ENCODE assay signal across 15 cellular contexts in genomic region chr9:76603448-76603895, GRCh38.
DNase-seq lines count a peak whose midpoint lies in the region; ATAC-seq, FAIRE-seq and TF ChIP-seq lines count a peak whose summit lies in the region.
"Had no signal": no experiment of that assay in that cellular context is flagged by ENCODE, and none has a peak within 500 bp of the region (broad histone marks: within the 10 kb centered on the region; RNA-seq: fewer than 3 reads in every experiment).

No MANE protein-coding gene starts in this region.

- H3K36me3 Mint-ChIP-seq in osteocyte (ENCODE audit: unreplicated experiment) = no peaks in the 10 kb centered on the region
- H3K36me3 Mint-ChIP-seq in effector memory CD8-positive, alpha-beta T cell (ENCODE audit: insufficient read depth) = peaks cover 9% of the 10 kb centered on the region
- H3K36me3 Mint-ChIP-seq in T-helper 2 cell treated with Interferon-gamma antibody and Interleukin-4, amounts not matched to agents 5 μg/mL and 100 μg/mL, for 36 hours (ENCODE audit: low read depth) = no peaks in the 10 kb centered on the region
- H3K36me3 Mint-ChIP-seq: WTC11 had no signal

- TF ChIP-seq CTCF in osteocyte (IDR thresholded peaks at IDR 0.05) = no peak

- H3K4me1 Mint-ChIP-seq in osteocyte (ENCODE audit: unreplicated experiment) = no peaks in the 10 kb centered on the region
- no peaks in the 10 kb centered on the region for H3K4me1 Mint-ChIP-seq in effector memory CD8-positive, alpha-beta T cell (ENCODE audit: low read depth in 2 of 2)
- H3K4me1 Mint-ChIP-seq in T-helper 2 cell treated with Interferon-gamma antibody and Interleukin-4, amounts not matched to agents 5 μg/mL and 100 μg/mL, for 36 hours (ENCODE audit: low read depth) = peaks cover 4% of the 10 kb centered on the region

- H3K27ac Mint-ChIP-seq in osteocyte (ENCODE audit: unreplicated experiment) = no peak overlapping the region
- no peak overlapping the region for H3K27ac Mint-ChIP-seq in effector memory CD8-positive, alpha-beta T cell
- no peak overlapping the region for H3K27ac Mint-ChIP-seq in T-helper 2 cell treated with Interferon-gamma antibody and Interleukin-4, amounts not matched to agents 5 μg/mL and 100 μg/mL, for 36 hours
- H3K27ac Mint-ChIP-seq: HFFc6, WTC11 had no signal

- no peaks in the 10 kb centered on the region for H3K27me3 Mint-ChIP-seq in osteocyte (ENCODE audit: unreplicated experiment)
- peaks cover 0 to 8% of the 10 kb centered on the region in 2 donors for H3K27me3 Mint-ChIP-seq in effector memory CD8-positive, alpha-beta T cell
- peaks cover 12% of the 10 kb centered on the region for H3K27me3 Mint-ChIP-seq in T-helper 2 cell treated with Interferon-gamma antibody and Interleukin-4, amounts not matched to agents 5 μg/mL and 100 μg/mL, for 36 hours (ENCODE audit: low read depth)

- H3K9me3 Mint-ChIP-seq in osteocyte (ENCODE audit: unreplicated experiment) = no peaks in the 10 kb centered on the region
- no peaks in the 10 kb centered on the region for H3K9me3 Mint-ChIP-seq in effector memory CD8-positive, alpha-beta T cell
- H3K9me3 Mint-ChIP-seq in T-helper 2 cell treated with Interferon-gamma antibody and Interleukin-4, amounts not matched to agents 5 μg/mL and 100 μg/mL, for 36 hours = no peaks in the 10 kb centered on the region
- H3K9me3 Mint-ChIP-seq: HFFc6, WTC11 had no signal

- DNase-seq in MV-4-11 (lab: John Stamatoyannopoulos, UW) = peak; percentile 88
- peak; percentile 61 for DNase-seq in cerebellum (ENCODE audit: low spot score)
- peak; percentile 15 for DNase-seq in osteocyte (ENCODE audit: extremely low spot score, unreplicated experiment)
- no peak for DNase-seq in effector memory CD8-positive, alpha-beta T cell
- DNase-seq in H54 (ENCODE audit: insufficient read length, low spot score) = no peak
- DNase-seq in T-helper 2 cell treated with Interferon-gamma antibody and Interleukin-4, amounts not matched to agents 5 μg/mL and 100 μg/mL, for 36 hours (ENCODE audit: low spot score) = no peak
- DNase-seq: activated effector memory CD4-positive, alpha-beta T cell treated with Interleukin-2 at 50 U/mL for 16 hours; cortex of kidney; glutamatergic neuron; HFFc6; NCI-H510A treated with DMSO at 0.1 percent for 48 hours; SHP77; stimulated activated CD4-positive, alpha-beta T cell treated with anti-CD3 and anti-CD28 coated beads, Interleukin-4, amount 100 ng/mL, for 24 hours had no signal

- no peak overlapping the region for H3K4me3 Mint-ChIP-seq in osteocyte (ENCODE audit: unreplicated experiment)
- no peak overlapping the region for H3K4me3 Mint-ChIP-seq in effector memory CD8-positive, alpha-beta T cell
- no peak overlapping the region for H3K4me3 Mint-ChIP-seq in T-helper 2 cell treated with Interferon-gamma antibody and Interleukin-4, amounts not matched to agents 5 μg/mL and 100 μg/mL, for 36 hours
- H3K4me3 Mint-ChIP-seq: HFFc6, WTC11 had no signal

- no peak for FAIRE-seq in H54 (lab: Jason Lieb, UNC)

- TF ChIP-seq POLR2A in H54 (IDR thresholded peaks at IDR 0.05; ENCODE audit: low read depth, low read length) = no peak

- ATAC-seq in GM18868 (IDR thresholded peaks at IDR 0.05; ENCODE audit: unreplicated experiment) = peak; percentile 26
- no peak for ATAC-seq in effector memory CD8-positive, alpha-beta T cell (replicated peaks)
- ATAC-seq: WTC11 had no signal

Comparison
In these comparisons a context has a peak if more than half of its experiments do, and no peak if none do; other contexts are left out.
1. DNase-seq: peak in MV-4-11 (single experiment), cerebellum (single experiment) and osteocyte (single experiment); none in effector memory CD8-positive, alpha-beta T cell (0 of 3), H54 (single experiment) and T-helper 2 cell treated with Interferon-gamma antibody and Interleukin-4, amounts not matched to agents 5 μg/mL and 100 μg/mL, for 36 hours (single experiment).